Comparison of ENCODE assay signal across 10 cellular contexts in genomic region chr12:64946132-64946829, GRCh38.
DNase-seq lines count a peak whose midpoint lies in the region; ATAC-seq and TF ChIP-seq lines count a peak whose summit lies in the region.
"Had no signal": no experiment of that assay in that cellular context is flagged by ENCODE, and none has a peak within 500 bp of the region (broad histone marks: within the 10 kb centered on the region; RNA-seq: fewer than 3 reads in every experiment).

No MANE protein-coding gene starts in this region.

- H4K8ac ChIP-seq in IMR-90 (ENCODE audit: low read depth in 2 of 2, low read length in 2 of 2) = no peak overlapping the region
- no peak overlapping the region for H4K8ac ChIP-seq in mesendoderm (ENCODE audit: low read depth, low read length)

- no peak overlapping the region for H3K14ac ChIP-seq in IMR-90 (replicated peaks; ENCODE audit: low read depth, low read length)

- WGBS in IMR-90 (ENCODE audit: extremely low coverage in 2 of 2, insufficient read length in 1 of 2), 2 experiments = no CpG with 5 or more reads among the region's 5 CpGs
- WGBS in mesendoderm (ENCODE audit: extremely low coverage, insufficient coverage, low lambda C conversion rate) = no CpG with 5 or more reads among the region's 5 CpGs

- H3K9ac ChIP-seq in IMR-90 (ENCODE audit: low read depth, low read length) (no peak overlapping the region), mesendoderm (ENCODE audit: low read length) (no peak overlapping the region)

- no peak overlapping the region for H2AK9ac ChIP-seq in IMR-90 (replicated peaks; ENCODE audit: low read depth, low read length, poor library complexity)

- CTCF ChIA-PET in IMR-90 (lab: Yijun Ruan, JAX) = no interaction called here

- peaks cover 8% of the 10 kb centered on the region for H3K27me3 ChIP-seq in IMR-90 (ENCODE audit: control insufficient read depth, insufficient read depth, low read length)
- H3K27me3 ChIP-seq in SJCRH30 = no peaks in the 10 kb centered on the region
- H3K27me3 ChIP-seq in cardiac muscle cell = no peaks in the 10 kb centered on the region
- H3K27me3 ChIP-seq in mesendoderm (ENCODE audit: insufficient read depth, low read length, poor library complexity) = no peaks in the 10 kb centered on the region

- H3K56ac ChIP-seq in IMR-90 (ENCODE audit: extremely low read depth, insufficient read depth, low read length) = no peak overlapping the region
- no peak overlapping the region for H3K56ac ChIP-seq in mesendoderm (ENCODE audit: low read length)

- H3K4me1 ChIP-seq in IMR-90 (ENCODE audit: control insufficient read depth, insufficient read depth, low read length) (no peaks in the 10 kb centered on the region), SJCRH30 (peaks cover 52% of the 10 kb centered on the region), cardiac muscle cell (ENCODE audit: low read depth) (no peaks in the 10 kb centered on the region), mesendoderm (ENCODE audit: control insufficient read depth, low read depth, low read length) (no peaks in the 10 kb centered on the region)

- no peak overlapping the region for H2BK20ac ChIP-seq in IMR-90 (ENCODE audit: low read depth, low read length)

- H3K36me3 ChIP-seq in IMR-90 (ENCODE audit: control insufficient read depth, insufficient read depth, low read length) (no peaks in the 10 kb centered on the region), SJCRH30 (no peaks in the 10 kb centered on the region), cardiac muscle cell (no peaks in the 10 kb centered on the region), mesendoderm (ENCODE audit: control insufficient read depth, insufficient read depth, low read length) (no peaks in the 10 kb centered on the region)

- H3K4ac ChIP-seq in IMR-90 (ENCODE audit: low read depth, low read length) (no peak overlapping the region), mesendoderm (ENCODE audit: low read depth, low read length) (no peak overlapping the region)

- H3K4me2 ChIP-seq in IMR-90 (ENCODE audit: low read depth, low read length) (no peak overlapping the region), mesendoderm (ENCODE audit: low read length) (no peak overlapping the region)

- H3K79me1 ChIP-seq in IMR-90 (ENCODE audit: low read depth in 1 of 2, low read length in 2 of 2) (no peaks in the 10 kb centered on the region), mesendoderm (ENCODE audit: low read length) (no peaks in the 10 kb centered on the region)

- H4K20me1 ChIP-seq in IMR-90 (ENCODE audit: insufficient read depth, low read length) = no peaks in the 10 kb centered on the region

- TF ChIP-seq POLR2A in IMR-90 (IDR thresholded peaks at IDR 0.05; ENCODE audit: low read depth, low read length) = no peak

- H2BK120ac ChIP-seq in IMR-90 (ENCODE audit: low read depth, low read length) (no peak overlapping the region), mesendoderm (ENCODE audit: low read depth, low read length) (no peak overlapping the region)

- no peak for TF ChIP-seq RAD21 in IMR-90 (IDR thresholded peaks at IDR 0.05; ENCODE audit: low read length)

- no peak overlapping the region for H3K4me3 ChIP-seq in IMR-90 (ENCODE audit: insufficient read depth, low read depth, low read length)
- no peak overlapping the region for H3K4me3 ChIP-seq in SJCRH30
- H3K4me3 ChIP-seq in cardiac muscle cell = no peak overlapping the region
- H3K4me3 ChIP-seq in mesendoderm (ENCODE audit: low read length) = no peak overlapping the region

- DNase-seq in IMR-90 (peak; percentile 7), SJCRH30 (peak; percentile 42 to 63), cardiac muscle cell (ENCODE audit: low read depth in 1 of 2, low spot score in 1 of 2) (peak; percentile 48 to 88), retina (peak; percentile 54), SW480 (ENCODE audit: low spot score) (no peak), NCI-H226 (no peak), mesendoderm (no peak), NCI-H524 (lab: John Stamatoyannopoulos, UW) (no peak)
- DNase-seq: activated naive CD4-positive, alpha-beta T cell treated with anti-CD3 and anti-CD28 coated beads, Interleukin-2, amount 10 ng/mL, durations not matched to agents 7 days and 5 days; stimulated activated naive CD8-positive, alpha-beta T cell treated with anti-CD3 and anti-CD28 coated beads, Interleukin-15, Interleukin-2, amounts not matched to agents 100 U/mL and 50 U/mL, for 24 hours had no signal

- H3K79me2 ChIP-seq in mesendoderm (ENCODE audit: control insufficient read depth, insufficient read depth, low read length) = no peaks in the 10 kb centered on the region

- H4K91ac ChIP-seq in IMR-90 (ENCODE audit: insufficient read depth, low read depth, low read length) = no peak overlapping the region

- H3K18ac ChIP-seq in IMR-90 (ENCODE audit: low read depth, low read length) (no peak overlapping the region), mesendoderm (ENCODE audit: low read length) (no peak overlapping the region)

- no peak for TF ChIP-seq CTCF in IMR-90 (conservative IDR thresholded peaks at IDR 0.05; ENCODE audit: low read depth, low read length)
- TF ChIP-seq CTCF in cardiac muscle cell (IDR thresholded peaks at IDR 0.05; ENCODE audit: low read depth, low read length) = no peak

- no peak overlapping the region for H3K27ac ChIP-seq in IMR-90 (ENCODE audit: insufficient read depth, low read length)
- H3K27ac ChIP-seq in SJCRH30 = peak overlapping the region; percentile 6
- H3K27ac ChIP-seq in cardiac muscle cell = no peak overlapping the region
- H3K27ac ChIP-seq in mesendoderm (ENCODE audit: low read depth, low read length) = no peak overlapping the region

- H3K9me3 ChIP-seq in IMR-90 (ENCODE audit: control insufficient read depth, insufficient read depth, low read length) (no peaks in the 10 kb centered on the region), SJCRH30 (replicated peaks) (no peaks in the 10 kb centered on the region; the same call in 1 of the 2 replicates), cardiac muscle cell (ENCODE audit: low read depth) (no peaks in the 10 kb centered on the region)

- no peak overlapping the region for H2BK5ac ChIP-seq in IMR-90 (ENCODE audit: low read depth, low read length, poor library complexity, severe bottlenecking)
- no peak overlapping the region for H2BK5ac ChIP-seq in mesendoderm (ENCODE audit: low read length)

- no TSS peak for BruUV-seq in IMR-90 (replicated peaks; lab: Mats Ljungman, UMichigan)

- intact Hi-C loops in IMR-90 (cut with micrococcal nuclease) = no loop called here

- H3K9me1 ChIP-seq in IMR-90 (ENCODE audit: insufficient read depth, low read length) = no peaks in the 10 kb centered on the region

- H2AFZ ChIP-seq in IMR-90 (replicated peaks; ENCODE audit: low read length, poor library complexity) = no peak overlapping the region

- H2BK15ac ChIP-seq in IMR-90 (ENCODE audit: low read depth, low read length) = no peak overlapping the region
- H2BK15ac ChIP-seq in mesendoderm (replicated peaks; ENCODE audit: low read depth) = no peak overlapping the region

- peak; percentile 29; the same call in 1 of the 2 replicates for ATAC-seq in IMR-90 (ENCODE audit: low read depth)
- ATAC-seq: stimulated activated naive CD8-positive, alpha-beta T cell treated with anti-CD3 and anti-CD28 coated beads, Interleukin-15, Interleukin-2, amounts not matched to agents 100 U/mL and 50 U/mL, for 24 hours had no signal

- POLR2A ChIA-PET in IMR-90 (lab: Charles Lee; ENCODE audit: unreplicated experiment) = no interaction called here

- dilution Hi-C loops in IMR-90 (cut with HindIII; ENCODE audit: low sequenced_read_pairs, unreplicated experiment) = no loop called here

- H4K5ac ChIP-seq in IMR-90 (ENCODE audit: low read depth, low read length) (no peak overlapping the region), mesendoderm (ENCODE audit: low read length) (no peak overlapping the region)

- in situ Hi-C loops in IMR-90 (cut with MboI; ENCODE audit: low sequenced_read_pairs) = no loop called here

- H2AK5ac ChIP-seq in IMR-90 (ENCODE audit: low read depth, low read length) = no peak overlapping the region
- no peak overlapping the region for H2AK5ac ChIP-seq in mesendoderm (ENCODE audit: low read length)

- H3K23ac ChIP-seq in IMR-90 (ENCODE audit: low read depth, low read length) (no peak overlapping the region), mesendoderm (ENCODE audit: low read length) (no peak overlapping the region)

TF ChIP-seq in IMR-90, 13 proteins besides CTCF, POLR2A, EP300 and RAD21:
- TF ChIP-seq MXI1 (IDR thresholded peaks at IDR 0.05; ENCODE audit: borderline replicate concordance, low read depth, low read length) = no peak
- TF ChIP-seq MAFK (IDR thresholded peaks at IDR 0.05; ENCODE audit: low read depth, low read length) = no peak
- TF ChIP-seq FOS (IDR thresholded peaks at IDR 0.05; ENCODE audit: low read depth, low read length) = no peak
- TF ChIP-seq SMC3 (IDR thresholded peaks at IDR 0.05; ENCODE audit: low read depth, low read length) = no peak
- no peak for TF ChIP-seq CEBPB (IDR thresholded peaks at IDR 0.05; ENCODE audit: low read depth, low read length)
- TF ChIP-seq ELK1 (IDR thresholded peaks at IDR 0.05; ENCODE audit: borderline replicate concordance, low read depth, low read length) = no peak
- no peak for TF ChIP-seq NFE2L2 (IDR thresholded peaks at IDR 0.05; ENCODE audit: low read depth, low read length)
- TF ChIP-seq MAZ (IDR thresholded peaks at IDR 0.05; ENCODE audit: borderline replicate concordance, low read depth, low read length) = no peak
- no peak for TF ChIP-seq RCOR1 (IDR thresholded peaks at IDR 0.05; ENCODE audit: insufficient replicate concordance, low read length)
- no peak for TF ChIP-seq RFX5 (IDR thresholded peaks at IDR 0.05; ENCODE audit: low read depth, low read length)
- TF ChIP-seq CHD1 (IDR thresholded peaks at IDR 0.05; ENCODE audit: low read depth, low read length) = no peak
- no peak for TF ChIP-seq BHLHE40 (IDR thresholded peaks at IDR 0.05; ENCODE audit: low read depth, low read length)
- TF ChIP-seq USF2 (IDR thresholded peaks at IDR 0.05; ENCODE audit: low read depth, low read length) = no peak
TF ChIP-seq in IMR-90: peak in this region for 0.

Comparison
In these comparisons a context has a peak if more than half of its experiments do, and no peak if none do; other contexts are left out.
1. DNase-seq: peak in IMR-90 (single experiment), SJCRH30 (2 of 2), cardiac muscle cell (2 of 2) and retina (single experiment); none in SW480 (single experiment), NCI-H226 (single experiment), mesendoderm (single experiment) and NCI-H524 (0 of 2).